Comparison of ENCODE assay signal across 30 cellular contexts in the genomic region with DNA sequence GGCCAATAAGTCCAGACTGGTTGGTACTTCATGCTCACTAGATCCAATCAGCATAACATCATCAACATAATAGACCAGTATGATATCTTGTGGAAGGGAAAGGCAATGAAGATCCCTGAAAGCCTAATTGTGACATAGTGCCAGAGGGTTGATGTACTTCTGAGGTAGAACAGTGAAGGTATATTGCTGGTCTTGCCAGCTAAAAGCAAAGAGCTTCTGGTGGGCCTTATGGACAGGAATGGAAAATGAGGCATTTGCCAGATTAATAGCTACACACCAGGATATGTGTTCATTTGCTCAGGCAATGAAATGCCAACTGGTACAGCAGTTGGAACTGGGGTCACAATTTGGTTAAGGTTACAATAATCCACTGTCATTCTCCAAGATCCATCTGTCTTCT.
"Had no signal": no experiment of that assay in that cellular context is flagged by ENCODE, and none has a peak within 500 bp of the region (broad histone marks: within the 10 kb centered on the region; RNA-seq: fewer than 3 reads in every experiment).

No MANE protein-coding gene starts in this region.

- H3K9me3 ChIP-seq: adrenal gland, ascending aorta, body of pancreas, breast epithelium had no signal

- DNase-seq: activated effector memory CD4-positive, alpha-beta T cell treated with anti-CD3 and anti-CD28 coated beads, Interleukin-2, amount 50 U/mL, for 16 hours; activated effector memory CD4-positive, alpha-beta T cell treated with Interleukin-2 at 50 U/mL for 16 hours; activated gamma-delta T cell; activated gamma-delta T cell treated with Interleukin-2 at 50 U/mL for 16 hours; activated naive CD4-positive, alpha-beta T cell; activated naive CD4-positive, alpha-beta T cell treated with anti-CD3 and anti-CD28 coated beads for 36 hours; activated naive CD4-positive, alpha-beta T cell treated with anti-CD3 and anti-CD28 coated beads, Interleukin-2, amount 10 ng/mL, durations not matched to agents 7 days and 5 days; activated naive CD4-positive, alpha-beta T cell treated with anti-CD3 and anti-CD28 coated beads, Interleukin-2, amount 50 U/mL, for 16 hours; activated naive CD4-positive, alpha-beta T cell treated with Interleukin-2 at 50 U/mL for 16 hours; activated naive CD8-positive, alpha-beta T cell treated with anti-CD3 and anti-CD28 coated beads for 36 hours; activated naive CD8-positive, alpha-beta T cell treated with anti-CD3 and anti-CD28 coated beads, Interleukin-2, amount 10 ng/mL, durations not matched to agents 7 days and 5 days; activated naive CD8-positive, alpha-beta T cell treated with anti-CD3 and anti-CD28 coated beads, Interleukin-2, amount 50 U/mL, for 24 hours; activated T-cell treated with anti-CD3 and anti-CD28 coated beads, Interleukin-2, amount 50 U/mL, for 1 hour; activated T-cell treated with anti-CD3 and anti-CD28 coated beads, Interleukin-2, amount 50 U/mL, for 24 hours; activated T-cell treated with anti-CD3 and anti-CD28 coated beads, Interleukin-2, amount 50 U/mL, for 4 hours; activated T-cell treated with anti-CD3 and anti-CD28 coated beads, Interleukin-2, amount 50 U/mL, for 48 hours; activated T-cell treated with anti-CD3 and anti-CD28 coated beads, Interleukin-2, amount 50 U/mL, for 72 hours; adrenal gland; amniotic stem cell; amygdala; anterior cingulate cortex; aorta; body of pancreas; brain microvascular endothelial cell; caudate nucleus; central memory CD4-positive, alpha-beta T cell; cerebellar nuclear complex had no signal

- H3K36me3 ChIP-seq: adrenal gland, ascending aorta, brain microvascular endothelial cell, breast epithelium, cardiac muscle cell had no signal

- H3K4me1 ChIP-seq: adrenal gland, ascending aorta, body of pancreas, breast epithelium had no signal

- H3K4me3 ChIP-seq: adrenal gland, ascending aorta, body of pancreas, breast epithelium, cardiac muscle cell had no signal

- H3K27ac ChIP-seq: adrenal gland, ascending aorta, body of pancreas, brain microvascular endothelial cell, breast epithelium, cardiac muscle cell had no signal
